2 cellular contexts compared by ENCODE assay signal in genomic region chr5:176550937-176551336, GRCh38. TPM values are rescaled to one million over a fixed set of nuclear protein-coding genes. Genes with fewer than 3 reads are reported as not detected.
"Had no signal": no experiment of that assay in that cellular context is flagged by ENCODE, and none has a peak within 500 bp of the region (broad histone marks: within the 10 kb centered on the region; RNA-seq: fewer than 3 reads in every experiment).

No MANE protein-coding gene starts in this region.

RNA-seq across cellular contexts. Expression of gene CDHR2, which starts 1.8 kb away (rescaled TPM):
- total RNA-seq: esophagus mucosa, vagina had no signal
